ENCODE assay signal across 22 cellular contexts in genomic region chr14:54116972-54117371, GRCh38.
DNase-seq lines count a peak whose midpoint lies in the region; ATAC-seq, FAIRE-seq and TF ChIP-seq lines count a peak whose summit lies in the region.
"Had no signal": no experiment of that assay in that cellular context is flagged by ENCODE, and none has a peak within 500 bp of the region (broad histone marks: within the 10 kb centered on the region; RNA-seq: fewer than 3 reads in every experiment).

No MANE protein-coding gene starts in this region.

- H3K4me3 ChIP-seq in PC-3 (ENCODE audit: low read length) = no peak overlapping the region
- no peak overlapping the region for H3K4me3 ChIP-seq in endothelial cell of umbilical vein (replicated peaks in 1 of 3; ENCODE audit: insufficient read depth in 1 of 3, low read depth in 1 of 3, low read length in 3 of 3)
- no peak overlapping the region for H3K4me3 ChIP-seq in effector memory CD4-positive, alpha-beta T cell (ENCODE audit: insufficient read depth, low read depth, low read length, poor library complexity, severe bottlenecking)
- H3K4me3 ChIP-seq: body of pancreas, lower lobe of right lung had no signal

- H3K27ac ChIP-seq in PC-3 (ENCODE audit: low read length) (peak overlapping the region; percentile 71), endothelial cell of umbilical vein (ENCODE audit: insufficient read depth, low read depth, low read length) (peak overlapping the region; percentile 54)
- H3K27ac ChIP-seq in effector memory CD4-positive, alpha-beta T cell (ENCODE audit: insufficient read depth, low read length, poor library complexity, severe bottlenecking) = no peak overlapping the region
- H3K27ac ChIP-seq: KMS-11, lower lobe of right lung, neutrophil had no signal

- H3K9me2 ChIP-seq in PC-3 (replicated peaks; ENCODE audit: low read length) = no peaks in the 10 kb centered on the region

- CTCF ChIA-PET in PC-3 (lab: Charles Lee) = interaction anchor here (1.0 kb wide), 1 partner anchor 11 kb away, joined by 4 read pairs; no protein-coding TSS in a partner anchor
- CTCF ChIA-PET in endothelial cell of umbilical vein (lab: Charles Lee) = interaction anchor here (0.5 to 2.9 kb wide), 8 partner anchors 10 to 212 kb away, joined by 3 to 16 read pairs (median 4); partner anchors contain the start of gene BMP4

- intact Hi-C loops in PC-3 (cut with micrococcal nuclease) = no loop called here
- intact Hi-C loops in endothelial cell of umbilical vein (cut with micrococcal nuclease) = no loop called here

- no peaks in the 10 kb centered on the region for H3K36me3 ChIP-seq in PC-3 (ENCODE audit: low read depth, low read length)
- no peaks in the 10 kb centered on the region for H3K36me3 ChIP-seq in endothelial cell of umbilical vein (ENCODE audit: control insufficient read depth in 2 of 2, extremely low read depth in 1 of 2, insufficient read depth in 2 of 2, low read length in 2 of 2)
- no peaks in the 10 kb centered on the region for H3K36me3 ChIP-seq in effector memory CD4-positive, alpha-beta T cell (ENCODE audit: control insufficient read depth, insufficient read depth, low read length)
- H3K36me3 ChIP-seq: lower lobe of right lung, neutrophil had no signal

- H3K4me2 ChIP-seq in PC-3 (ENCODE audit: low read length) = peak overlapping the region; percentile 38
- H3K4me2 ChIP-seq in endothelial cell of umbilical vein (ENCODE audit: insufficient read depth, low read length) = peak overlapping the region; percentile 53
- H3K4me2 ChIP-seq: KMS-11 had no signal

- dilution Hi-C loops in endothelial cell of umbilical vein (cut with MboI; ENCODE audit: extremely low pct_ligation_motif_present, low sequenced_read_pairs) = no loop called here

- no peak for TF ChIP-seq CTCF in PC-3 (conservative IDR thresholded peaks at IDR 0.05; ENCODE audit: low read depth, low read length)
- no peak for TF ChIP-seq CTCF in endothelial cell of umbilical vein (IDR thresholded peaks at IDR 0.05; ENCODE audit: extremely low read depth in 1 of 2, insufficient read depth in 1 of 2, low read depth in 1 of 2, low read length in 2 of 2)

- H2AFZ ChIP-seq in PC-3 (ENCODE audit: low read length) (peak overlapping the region; percentile 1; the same call in 1 of the 2 replicates), endothelial cell of umbilical vein (ENCODE audit: low read depth, low read length) (peak overlapping the region; percentile 81)

- peak overlapping the region; percentile 0; the same call in 1 of the 2 replicates for H3K9ac ChIP-seq in PC-3 (ENCODE audit: low read length)
- no peak overlapping the region for H3K9ac ChIP-seq in endothelial cell of umbilical vein (replicated peaks; ENCODE audit: extremely low read depth, insufficient read depth, low read length)
- H3K9ac ChIP-seq: KMS-11 had no signal

- FAIRE-seq in H54 (lab: Jason Lieb, UNC) = peak; percentile 30
- no peak for FAIRE-seq in endothelial cell of umbilical vein (lab: Jason Lieb, UNC)
- FAIRE-seq: colon, GM18507, kidney had no signal

- ATAC-seq in PC-3 (peak; percentile 52), HG03520 (IDR thresholded peaks at IDR 0.05; ENCODE audit: unreplicated experiment) (no peak)
- ATAC-seq: activated CD4-positive, alpha-beta T cell treated with anti-CD3 and anti-CD28 coated beads for 36 hours; activated T-cell treated with anti-CD3 and anti-CD28 coated beads, Interleukin-2, amount 50 U/mL, for 72 hours; body of pancreas; lower lobe of right lung; stimulated activated naive CD8-positive, alpha-beta T cell treated with anti-CD3 and anti-CD28 coated beads, Interleukin-15, amount 100 ng/mL, for 72 hours had no signal

- POLR2A ChIA-PET in PC-3 (lab: Charles Lee; ENCODE audit: unreplicated experiment) = interaction anchor here (0.6 kb wide), 1 partner anchor 227 kb away, joined by 3 read pairs; no protein-coding TSS in a partner anchor
- POLR2A ChIA-PET in endothelial cell of umbilical vein (lab: Charles Lee) = interaction anchor here (1.2 kb wide), 1 partner anchor 8 kb away, joined by 3 read pairs; no protein-coding TSS in a partner anchor

- H3K27me3 ChIP-seq in PC-3 (ENCODE audit: low read length) (no peaks in the 10 kb centered on the region), endothelial cell of umbilical vein (ENCODE audit: control insufficient read depth in 2 of 2, insufficient read depth in 2 of 2, low read length in 2 of 2) (no peaks in the 10 kb centered on the region)
- H3K27me3 ChIP-seq in effector memory CD4-positive, alpha-beta T cell (replicated peaks; ENCODE audit: control insufficient read depth, insufficient read depth, low read length, poor library complexity, severe bottlenecking) = no peaks in the 10 kb centered on the region
- H3K27me3 ChIP-seq: body of pancreas, neutrophil had no signal

- H3K4me1 ChIP-seq in PC-3 (ENCODE audit: insufficient read depth, low read length) = peaks cover 49% of the 10 kb centered on the region
- peaks cover 42% of the 10 kb centered on the region for H3K4me1 ChIP-seq in endothelial cell of umbilical vein (ENCODE audit: control insufficient read depth, extremely low read depth, insufficient read depth, low read length)
- no peaks in the 10 kb centered on the region for H3K4me1 ChIP-seq in effector memory CD4-positive, alpha-beta T cell (ENCODE audit: control insufficient read depth, insufficient read depth, low read length, poor library complexity, severe bottlenecking)
- H3K4me1 ChIP-seq: body of pancreas, lower lobe of right lung had no signal

- peaks cover 10% of the 10 kb centered on the region for H3F3A ChIP-seq in PC-3 (ENCODE audit: low read length, unreplicated experiment)

- DNase-seq in H54 (ENCODE audit: insufficient read length, low spot score) (no peak), PC-3 (peak; percentile 95), endothelial cell of umbilical vein (ENCODE audit: low read depth, low spot score) (peak; percentile 77), stromal cell of bone marrow (ENCODE audit: low read depth) (peak; percentile 45), NCI-H345 (lab: John Stamatoyannopoulos, UW) (no peak)
- DNase-seq in effector memory CD4-positive, alpha-beta T cell = no peak
- DNase-seq: activated CD4-positive, alpha-beta T cell treated with anti-CD3 and anti-CD28 coated beads for 36 hours; activated T-cell treated with anti-CD3 and anti-CD28 coated beads, Interleukin-2, amount 50 U/mL, for 72 hours; body of pancreas; foreskin melanocyte; kidney; lower lobe of right lung; NCI-H2107; NCI-H524 treated with DMSO at 0.1 percent for 48 hours; stimulated activated CD4-positive, alpha-beta T cell treated with anti-CD3 and anti-CD28 coated beads, Interleukin-4, amount 100 ng/mL, for 4 hours; stimulated activated naive CD8-positive, alpha-beta T cell treated with anti-CD3 and anti-CD28 coated beads, Interleukin-15, amount 100 ng/mL, for 72 hours; trophoblast cell had no signal

- H3K79me2 ChIP-seq in PC-3 (ENCODE audit: low read length) = no peaks in the 10 kb centered on the region
- no peaks in the 10 kb centered on the region for H3K79me2 ChIP-seq in endothelial cell of umbilical vein (ENCODE audit: control insufficient read depth, insufficient read depth, low read length)

- no peak for TF ChIP-seq POLR2A in H54 (IDR thresholded peaks at IDR 0.05; ENCODE audit: low read depth, low read length)
- TF ChIP-seq POLR2A in endothelial cell of umbilical vein (IDR thresholded peaks at IDR 0.05; ENCODE audit: low read depth, low read length) = no peak

- H3K9me1 ChIP-seq in endothelial cell of umbilical vein (replicated peaks; ENCODE audit: control insufficient read depth, extremely low read depth, insufficient read depth, low read length) = no peaks in the 10 kb centered on the region

- H4K20me1 ChIP-seq in PC-3 (ENCODE audit: low read length) (no peaks in the 10 kb centered on the region), endothelial cell of umbilical vein (replicated peaks; ENCODE audit: control insufficient read depth, extremely low read depth, insufficient read depth, low read length) (no peaks in the 10 kb centered on the region)

- H3K9me3 ChIP-seq in PC-3 (ENCODE audit: low read length) (no peaks in the 10 kb centered on the region), endothelial cell of umbilical vein (replicated peaks; ENCODE audit: control insufficient read depth, insufficient read depth, low read length) (no peaks in the 10 kb centered on the region)
- no peaks in the 10 kb centered on the region for H3K9me3 ChIP-seq in effector memory CD4-positive, alpha-beta T cell (ENCODE audit: control insufficient read depth, low read length)
- H3K9me3 ChIP-seq: body of pancreas, lower lobe of right lung, neutrophil had no signal

- no TSS peak for BruUV-seq in PC-3 (replicated peaks; lab: Mats Ljungman, UMichigan)
- TSS peak; percentile 76 for BruUV-seq in endothelial cell of umbilical vein (replicated peaks; lab: Mats Ljungman, UMichigan)

TF ChIP-seq in endothelial cell of umbilical vein, 7 proteins besides CTCF, POLR2A, EP300 and RAD21:
- TF ChIP-seq JUN (IDR thresholded peaks at IDR 0.05; ENCODE audit: borderline replicate concordance, insufficient read depth, insufficient read length, low read depth) (peak; percentile 18), FOS (IDR thresholded peaks at IDR 0.05; ENCODE audit: borderline replicate concordance, insufficient read depth, low read length) (peak; percentile 66), GATA2 (IDR thresholded peaks at IDR 0.05; ENCODE audit: insufficient read depth, insufficient read length, low read depth, low read length) (peak; percentile 88), POLR2AphosphoS5 (IDR thresholded peaks at IDR 0.05; ENCODE audit: insufficient read depth, low read depth, low read length) (no peak), EZH2 (IDR thresholded peaks at IDR 0.05; ENCODE audit: borderline replicate concordance, low read depth, low read length, severe bottlenecking) (no peak), MAX (IDR thresholded peaks at IDR 0.05; ENCODE audit: insufficient read depth, insufficient read length) (no peak)

Comparison
In these comparisons a context has a peak if more than half of its experiments do, and no peak if none do; other contexts are left out.
1. DNase-seq: peak in PC-3 (single experiment), endothelial cell of umbilical vein (single experiment) and stromal cell of bone marrow (single experiment); none in H54 (single experiment), effector memory CD4-positive, alpha-beta T cell (0 of 3) and NCI-H345 (single experiment).